19 cellular contexts compared by ENCODE assay signal in genomic region chr3:187802203-187802927, GRCh38. TPM values are rescaled to one million over a fixed set of nuclear protein-coding genes. Genes with fewer than 3 reads are reported as not detected.
DNase-seq lines count a peak whose midpoint lies in the region; ATAC-seq lines count a peak whose summit lies in the region.
"Had no signal": no experiment of that assay in that cellular context is flagged by ENCODE, and none has a peak within 500 bp of the region (broad histone marks: within the 10 kb centered on the region; RNA-seq: fewer than 3 reads in every experiment).

No MANE protein-coding gene starts in this region.

- peak overlapping the region; percentile 54 to 77 for H3K4me3 Mint-ChIP-seq in activated T-cell treated with anti-CD3 and anti-CD28 coated beads, Interleukin-2, amount 50 U/mL, for 72 hours
- peak overlapping the region in 3 of 4 donors; percentile 26 to 66 (median 45) for H3K4me3 Mint-ChIP-seq in IgD-negative memory B cell
- peak overlapping the region; percentile 54 for H3K4me3 Mint-ChIP-seq in activated T-helper 2 cell treated with anti-CD3 and anti-CD28 coated beads, Interferon-gamma antibody, Interleukin-2, Interleukin-4, amounts not matched to agents 10 μg/mL and 5 μg/mL and 100 μg/mL, durations not matched to agents 14 hours and 24 hours and 36 hours (ENCODE audit: low read depth)
- H3K4me3 Mint-ChIP-seq in stimulated activated effector memory CD8-positive, alpha-beta T cell treated with anti-CD3 and anti-CD28 coated beads, Interleukin-12 subunit alpha, Interleukin-12 subunit beta, amount 100 ng/mL, for 72 hours, result peak overlapping the region; percentile 58

- H3K27me3 Mint-ChIP-seq in activated T-cell treated with anti-CD3 and anti-CD28 coated beads, Interleukin-2, amount 50 U/mL, for 72 hours (ENCODE audit: low read depth), result no peaks in the 10 kb centered on the region
- H3K27me3 Mint-ChIP-seq in IgD-negative memory B cell, result peaks cover 11% of the 10 kb centered on the region
- no peaks in the 10 kb centered on the region for H3K27me3 Mint-ChIP-seq in activated T-helper 2 cell treated with anti-CD3 and anti-CD28 coated beads, Interferon-gamma antibody, Interleukin-2, Interleukin-4, amounts not matched to agents 10 μg/mL and 5 μg/mL and 100 μg/mL, durations not matched to agents 14 hours and 24 hours and 36 hours (ENCODE audit: low read depth)
- H3K27me3 Mint-ChIP-seq: naive thymus-derived CD4-positive, alpha-beta T cell had no signal

- H3K9me3 Mint-ChIP-seq in activated T-cell treated with anti-CD3 and anti-CD28 coated beads, Interleukin-2, amount 50 U/mL, for 72 hours, result peaks cover 11 to 13% of the 10 kb centered on the region in 2 donors
- H3K9me3 Mint-ChIP-seq in IgD-negative memory B cell, result peaks cover 0 to 3% (median 0%) of the 10 kb centered on the region in 3 donors
- H3K9me3 Mint-ChIP-seq in activated T-helper 2 cell treated with anti-CD3 and anti-CD28 coated beads, Interferon-gamma antibody, Interleukin-2, Interleukin-4, amounts not matched to agents 10 μg/mL and 5 μg/mL and 100 μg/mL, durations not matched to agents 14 hours and 24 hours and 36 hours, result peaks cover 25% of the 10 kb centered on the region
- H3K9me3 Mint-ChIP-seq in stimulated activated effector memory CD8-positive, alpha-beta T cell treated with anti-CD3 and anti-CD28 coated beads, Interleukin-12 subunit alpha, Interleukin-12 subunit beta, amount 100 ng/mL, for 72 hours, result peaks cover 6% of the 10 kb centered on the region

- intact Hi-C loops in activated T-helper 2 cell treated with anti-CD3 and anti-CD28 coated beads, Interferon-gamma antibody, Interleukin-2, Interleukin-4, amounts not matched to agents 10 μg/mL and 5 μg/mL and 100 μg/mL, durations not matched to agents 14 hours and 24 hours and 36 hours (cut with micrococcal nuclease), result loop anchor here (1.0 to 10.0 kb wide), 11 partner anchors 32 to 1502 kb away; no protein-coding TSS in a partner anchor

- ATAC-seq in activated T-cell treated with anti-CD3 and anti-CD28 coated beads, Interleukin-2, amount 50 U/mL, for 72 hours (replicated peaks in 1 of 2), result no peak
- no peak for ATAC-seq in stimulated activated effector memory CD8-positive, alpha-beta T cell treated with anti-CD3 and anti-CD28 coated beads, Interleukin-12 subunit alpha, Interleukin-12 subunit beta, amount 100 ng/mL, for 72 hours
- ATAC-seq in GM19397 (IDR thresholded peaks at IDR 0.05; ENCODE audit: unreplicated experiment) (no peak), GM19455 (IDR thresholded peaks at IDR 0.05; ENCODE audit: unreplicated experiment) (no peak)
- ATAC-seq: HCT116, heart left ventricle, left colon, pancreas had no signal

- H3K4me1 Mint-ChIP-seq in activated T-cell treated with anti-CD3 and anti-CD28 coated beads, Interleukin-2, amount 50 U/mL, for 72 hours (ENCODE audit: low read depth), result peaks cover 100% of the 10 kb centered on the region
- peaks cover 11 to 29% (median 17%) of the 10 kb centered on the region in 3 donors for H3K4me1 Mint-ChIP-seq in IgD-negative memory B cell
- H3K4me1 Mint-ChIP-seq in activated T-helper 2 cell treated with anti-CD3 and anti-CD28 coated beads, Interferon-gamma antibody, Interleukin-2, Interleukin-4, amounts not matched to agents 10 μg/mL and 5 μg/mL and 100 μg/mL, durations not matched to agents 14 hours and 24 hours and 36 hours (ENCODE audit: low read depth), result peaks cover 91% of the 10 kb centered on the region
- peaks cover 98% of the 10 kb centered on the region for H3K4me1 Mint-ChIP-seq in stimulated activated effector memory CD8-positive, alpha-beta T cell treated with anti-CD3 and anti-CD28 coated beads, Interleukin-12 subunit alpha, Interleukin-12 subunit beta, amount 100 ng/mL, for 72 hours

- peak overlapping the region; percentile 52 for H3K27ac Mint-ChIP-seq in activated T-cell treated with anti-CD3 and anti-CD28 coated beads, Interleukin-2, amount 50 U/mL, for 72 hours
- no peak overlapping the region for H3K27ac Mint-ChIP-seq in IgD-negative memory B cell
- peak overlapping the region; percentile 87 for H3K27ac Mint-ChIP-seq in activated T-helper 2 cell treated with anti-CD3 and anti-CD28 coated beads, Interferon-gamma antibody, Interleukin-2, Interleukin-4, amounts not matched to agents 10 μg/mL and 5 μg/mL and 100 μg/mL, durations not matched to agents 14 hours and 24 hours and 36 hours
- H3K27ac Mint-ChIP-seq in stimulated activated effector memory CD8-positive, alpha-beta T cell treated with anti-CD3 and anti-CD28 coated beads, Interleukin-12 subunit alpha, Interleukin-12 subunit beta, amount 100 ng/mL, for 72 hours, result peak overlapping the region; percentile 96

- no peak for DNase-seq in activated T-cell treated with anti-CD3 and anti-CD28 coated beads, Interleukin-2, amount 50 U/mL, for 72 hours
- DNase-seq in activated T-cell treated with anti-CD3 and anti-CD28 coated beads, Interleukin-2, amount 50 U/mL, for 1 hour, result no peak
- DNase-seq in activated T-helper 2 cell treated with anti-CD3 and anti-CD28 coated beads, Interferon-gamma antibody, Interleukin-2, Interleukin-4, amounts not matched to agents 10 μg/mL and 5 μg/mL and 100 μg/mL, durations not matched to agents 14 hours and 24 hours and 36 hours (ENCODE audit: low spot score), result no peak
- peak in 1 of 2 donors; percentile 61 for DNase-seq in stimulated activated effector memory CD8-positive, alpha-beta T cell treated with anti-CD3 and anti-CD28 coated beads, Interleukin-12 subunit alpha, Interleukin-12 subunit beta, amount 100 ng/mL, for 72 hours (ENCODE audit: low spot score in 2 of 2)
- no peak for DNase-seq in HCEC 1CT
- DNase-seq: DMS 273 treated with DMSO at 0.1 percent for 48 hours, dorsolateral prefrontal cortex, heart left ventricle, KBM-7, left colon, NCI-H146, NCI-H524, pancreas, upper lobe of left lung had no signal

- H3K36me3 Mint-ChIP-seq in activated T-cell treated with anti-CD3 and anti-CD28 coated beads, Interleukin-2, amount 50 U/mL, for 72 hours (ENCODE audit: insufficient read depth in 2 of 2), result peaks cover 18 to 33% of the 10 kb centered on the region in 2 donors
- H3K36me3 Mint-ChIP-seq in IgD-negative memory B cell, result no peaks in the 10 kb centered on the region
- peaks cover 25% of the 10 kb centered on the region for H3K36me3 Mint-ChIP-seq in activated T-helper 2 cell treated with anti-CD3 and anti-CD28 coated beads, Interferon-gamma antibody, Interleukin-2, Interleukin-4, amounts not matched to agents 10 μg/mL and 5 μg/mL and 100 μg/mL, durations not matched to agents 14 hours and 24 hours and 36 hours (ENCODE audit: low read depth)
- H3K36me3 Mint-ChIP-seq in stimulated activated effector memory CD8-positive, alpha-beta T cell treated with anti-CD3 and anti-CD28 coated beads, Interleukin-12 subunit alpha, Interleukin-12 subunit beta, amount 100 ng/mL, for 72 hours, result peaks cover 8% of the 10 kb centered on the region

RNA-seq across cellular contexts. Expression of gene BCL6, which starts 57.1 kb away (rescaled TPM):
- total RNA-seq in activated T-cell treated with anti-CD3 and anti-CD28 coated beads, Interleukin-2, amount 50 U/mL, for 72 hours, result 100 to 1,000 TPM; 106 to 118 TPM
- 3.1 TPM for polyA plus RNA-seq in IgD-negative memory B cell
- total RNA-seq in activated T-helper 2 cell treated with anti-CD3 and anti-CD28 coated beads, Interferon-gamma antibody, Interleukin-2, Interleukin-4, amounts not matched to agents 10 μg/mL and 5 μg/mL and 100 μg/mL, durations not matched to agents 14 hours and 24 hours and 36 hours, result 12.0 and 16.5 TPM in 2 replicates

Comparison
In these comparisons a context has a peak if more than half of its experiments do, and no peak if none do; other contexts are left out.
1. H3K27ac Mint-ChIP-seq: peak in activated T-cell treated with anti-CD3 and anti-CD28 coated beads, Interleukin-2, amount 50 U/mL, for 72 hours (single experiment), activated T-helper 2 cell treated with anti-CD3 and anti-CD28 coated beads, Interferon-gamma antibody, Interleukin-2, Interleukin-4, amounts not matched to agents 10 μg/mL and 5 μg/mL and 100 μg/mL, durations not matched to agents 14 hours and 24 hours and 36 hours (single experiment) and stimulated activated effector memory CD8-positive, alpha-beta T cell treated with anti-CD3 and anti-CD28 coated beads, Interleukin-12 subunit alpha, Interleukin-12 subunit beta, amount 100 ng/mL, for 72 hours (single experiment); none in IgD-negative memory B cell (0 of 3).
2. Peak in every context shown above with its lines, with median percentiles within 50 percentile points of each other: H3K4me3 Mint-ChIP-seq.